2 cellular contexts compared by ENCODE assay signal in the genomic region with DNA sequence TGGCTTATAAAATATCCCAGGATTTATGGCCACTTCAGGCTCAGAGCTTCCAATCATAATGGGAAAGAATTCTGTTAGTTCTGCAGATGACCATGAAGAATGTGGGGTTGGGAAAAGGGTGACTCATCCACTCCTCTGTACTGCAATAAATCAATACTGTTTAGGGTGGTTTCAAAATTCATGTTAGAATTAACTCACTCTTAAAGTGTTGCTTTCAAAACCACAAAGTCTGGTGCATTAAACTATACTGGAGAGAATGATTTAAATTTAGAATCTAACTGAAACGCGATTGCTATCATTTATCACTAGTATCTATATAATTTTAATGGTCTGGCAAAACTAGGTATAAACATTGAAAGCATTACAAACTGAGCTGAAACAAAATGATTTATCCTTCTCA.
TF ChIP-seq lines count a peak whose summit lies in the region.

No MANE protein-coding gene starts in this region.

TF ChIP-seq in Ishikawa, 13 proteins besides CTCF, POLR2A, EP300 and RAD21:
- TF ChIP-seq TEAD4 (IDR thresholded peaks at IDR 0.05), result peak; percentile 47; the same call in 1 of the 2 replicates
- TF ChIP-seq NFIC (IDR thresholded peaks at IDR 0.05), result no peak

TF ChIP-seq in GM12878, 131 proteins besides CTCF, POLR2A, EP300 and RAD21:
- TF ChIP-seq DPF2 (IDR thresholded peaks at IDR 0.05) (no peak), MTA2 (IDR thresholded peaks at IDR 0.05; ENCODE audit: low read depth) (no peak), NFXL1 (IDR thresholded peaks at IDR 0.05; ENCODE audit: borderline replicate concordance) (no peak), SUZ12 (IDR thresholded peaks at IDR 0.05; ENCODE audit: unreplicated experiment) (no peak), NRF1 (conservative IDR thresholded peaks at IDR 0.05; ENCODE audit: low read depth, low read length) (no peak), BHLHE40 (IDR thresholded peaks at IDR 0.05; ENCODE audit: borderline replicate concordance in 1 of 2, low read depth in 2 of 2, low read length in 1 of 2) (no peak), NR2C1 (IDR thresholded peaks at IDR 0.05) (no peak), RELB (IDR thresholded peaks at IDR 0.05; ENCODE audit: low read depth) (no peak), ZNF24 (IDR thresholded peaks at IDR 0.05) (no peak), PAX8 (IDR thresholded peaks at IDR 0.05) (no peak), NBN (IDR thresholded peaks at IDR 0.05) (no peak)
